ENCODE assay signal across 8 cellular contexts in the genomic region with DNA sequence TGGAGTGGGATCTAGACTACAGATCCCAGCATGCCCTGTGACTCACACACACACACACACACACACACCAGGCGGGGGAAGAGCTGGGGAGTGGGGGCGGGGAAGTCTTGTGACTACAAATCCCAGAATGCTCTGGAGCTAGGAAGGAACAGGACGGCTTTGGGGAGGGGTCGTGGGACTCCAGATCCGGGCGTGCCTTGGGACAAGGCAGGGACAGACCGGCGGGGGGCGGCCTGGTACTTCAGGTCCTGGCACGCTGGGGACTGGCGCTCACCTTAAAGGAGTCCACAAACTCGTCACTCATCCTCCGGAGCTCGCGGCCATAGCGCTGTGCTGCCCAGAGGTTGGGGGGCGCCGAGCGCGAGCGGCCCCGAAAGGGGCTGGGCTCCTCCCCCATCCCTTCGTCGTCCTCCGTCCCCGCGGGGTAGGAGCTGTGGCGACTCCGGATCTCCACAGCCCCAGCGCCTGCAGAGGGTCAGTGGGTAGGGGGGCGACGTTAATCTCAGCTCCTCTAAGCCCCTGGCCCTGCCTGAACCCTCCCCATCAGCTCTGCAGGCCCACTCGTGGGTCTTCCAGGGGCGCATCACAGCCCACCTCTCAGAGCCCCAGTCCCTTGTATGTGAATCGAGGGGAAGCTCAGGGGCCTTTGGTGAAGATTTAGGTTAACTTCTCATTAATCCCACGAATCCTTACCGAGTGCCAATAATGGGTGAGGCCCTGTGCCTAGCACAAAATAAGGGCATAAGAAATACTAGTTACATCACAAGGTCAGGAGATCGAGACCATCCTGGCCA. TPM values are rescaled to one million over a fixed set of nuclear protein-coding genes. Genes with fewer than 3 reads are reported as not detected.
DNase-seq lines count a peak whose midpoint lies in the region; ATAC-seq and TF ChIP-seq lines count a peak whose summit lies in the region.

No MANE protein-coding gene starts in this region.

- peaks cover 23% of the 10 kb centered on the region for H3K36me3 Mint-ChIP-seq in activated CD4-positive, alpha-beta memory T cell treated with anti-CD3 and anti-CD28 coated beads, Interleukin-2, amount 10 ng/mL, durations not matched to agents 7 days and 5 days (ENCODE audit: low read depth)

- no peaks in the 10 kb centered on the region for H3K27me3 ChIP-seq in duodenal mucosa (ENCODE audit: control insufficient read depth in 1 of 2, insufficient read depth in 2 of 2, low read length in 2 of 2)

- H3K4me3 Mint-ChIP-seq in activated CD4-positive, alpha-beta memory T cell treated with anti-CD3 and anti-CD28 coated beads, Interleukin-2, amount 10 ng/mL, durations not matched to agents 7 days and 5 days, result peak overlapping the region; percentile 85

- 4% methylated on average over 30 to 32 of the region's 38 CpGs for WGBS in lower leg skin, 2 donors

- peaks cover 38 to 41% of the 10 kb centered on the region in 2 donors for H3K4me1 ChIP-seq in duodenal mucosa (ENCODE audit: control insufficient read depth in 1 of 2, insufficient read depth in 2 of 2, low read length in 2 of 2)

- intact Hi-C loops in lower leg skin (cut with DNase I; ENCODE audit: low total_unique reads), result no loop called here

- no peaks in the 10 kb centered on the region for H3K9me3 Mint-ChIP-seq in activated CD4-positive, alpha-beta memory T cell treated with anti-CD3 and anti-CD28 coated beads, Interleukin-2, amount 10 ng/mL, durations not matched to agents 7 days and 5 days

- H3K27ac ChIP-seq in duodenal mucosa (ENCODE audit: low read depth, low read length), result peak overlapping the region; percentile 95

- POLR2A ChIA-PET in activated CD4-positive, alpha-beta memory T cell treated with anti-CD3 and anti-CD28 coated beads, Interleukin-2, amount 10 ng/mL, durations not matched to agents 7 days and 5 days (lab: Charles Lee), result interaction anchor here (0.9 to 6.5 kb wide), 14 partner anchors 12 to 297 kb away, joined by 3 to 161 read pairs (median 16); a partner anchor contains a TSS

- H3K27me3 Mint-ChIP-seq in activated CD4-positive, alpha-beta memory T cell treated with anti-CD3 and anti-CD28 coated beads, Interleukin-2, amount 10 ng/mL, durations not matched to agents 7 days and 5 days, result no peaks in the 10 kb centered on the region

- H3K27ac Mint-ChIP-seq in activated CD4-positive, alpha-beta memory T cell treated with anti-CD3 and anti-CD28 coated beads, Interleukin-2, amount 10 ng/mL, durations not matched to agents 7 days and 5 days, result peak overlapping the region; percentile 89

- H3K36me3 ChIP-seq in duodenal mucosa (ENCODE audit: control insufficient read depth in 1 of 2, insufficient read depth in 2 of 2, low read length in 2 of 2), result peaks cover 12 to 13% of the 10 kb centered on the region in 2 donors

- TF ChIP-seq CTCF in lower leg skin (IDR thresholded peaks at IDR 0.05), result no peak

- ATAC-seq in HG02885 (IDR thresholded peaks at IDR 0.05; ENCODE audit: poor library complexity, unreplicated experiment), result peak; percentile 21
- no peak for ATAC-seq in HG03432 (IDR thresholded peaks at IDR 0.05; ENCODE audit: unreplicated experiment)

- TF ChIP-seq POLR2A in lower leg skin (IDR thresholded peaks at IDR 0.05), result no peak

- DNase-seq in CD1c-positive myeloid dendritic cell (ENCODE audit: extremely low spot score) (peak; percentile 87), NCI-H82 treated with DMSO at 0.1 percent for 48 hours (lab: John Stamatoyannopoulos, UW; ENCODE audit: unreplicated experiment) (peak; percentile 93), lower leg skin (ENCODE audit: low spot score in 2 of 2) (peak; percentile 96 to 98)
- peak; percentile 88 for DNase-seq in activated CD4-positive, alpha-beta memory T cell treated with anti-CD3 and anti-CD28 coated beads, Interleukin-2, amount 10 ng/mL, durations not matched to agents 7 days and 5 days
- DNase-seq in stimulated activated CD4-positive, alpha-beta T cell treated with anti-CD3 and anti-CD28 coated beads, Interleukin-4, amount 100 ng/mL, for 1 hour, result peak; percentile 78

- CTCF ChIA-PET in activated CD4-positive, alpha-beta memory T cell treated with anti-CD3 and anti-CD28 coated beads, Interleukin-2, amount 10 ng/mL, durations not matched to agents 7 days and 5 days (lab: Charles Lee), result interaction anchor here (0.7 to 7.0 kb wide), 10 partner anchors 13 to 61 kb away, joined by 3 to 80 read pairs (median 8); a partner anchor contains a TSS

- peaks cover 30% of the 10 kb centered on the region for H3K4me1 Mint-ChIP-seq in activated CD4-positive, alpha-beta memory T cell treated with anti-CD3 and anti-CD28 coated beads, Interleukin-2, amount 10 ng/mL, durations not matched to agents 7 days and 5 days

- H3K9ac ChIP-seq in duodenal mucosa (ENCODE audit: low read depth in 1 of 2, low read length in 2 of 2), result peak overlapping the region; percentile 84 to 90

- H3K9me3 ChIP-seq in duodenal mucosa (ENCODE audit: control insufficient read depth in 1 of 2, low read length in 2 of 2), result no peaks in the 10 kb centered on the region

- H3K4me3 ChIP-seq in duodenal mucosa (ENCODE audit: low read depth in 1 of 2, low read length in 2 of 2) (peak overlapping the region; percentile 72 to 81), lower leg skin (ENCODE audit: low read depth, poor library complexity, severe bottlenecking) (peak overlapping the region; percentile 43)

RNA-seq across cellular contexts. Expression of a gene that starts 12.9 kb away (rescaled TPM):
- total RNA-seq in activated CD4-positive, alpha-beta memory T cell treated with anti-CD3 and anti-CD28 coated beads, Interleukin-2, amount 10 ng/mL, durations not matched to agents 7 days and 5 days, result 10 to 100 TPM; 36.5 to 39.2 TPM
- total RNA-seq in lower leg skin, result 10 to 100 TPM; 65.9 to 99.7 (median 89.4) TPM

RNA-seq across cellular contexts. Expression of a gene that starts 14.1 kb away (rescaled TPM):
- 10 to 100 TPM; 31.4 to 37.9 TPM for total RNA-seq in activated CD4-positive, alpha-beta memory T cell treated with anti-CD3 and anti-CD28 coated beads, Interleukin-2, amount 10 ng/mL, durations not matched to agents 7 days and 5 days
- total RNA-seq in lower leg skin, result 10 to 100 TPM; 12.2 to 31.6 (median 30.4) TPM

RNA-seq across cellular contexts. Expression of a gene that starts 19.6 kb away (rescaled TPM):
- under 1 TPM in 1 of 2 experiments, not detected in 1; 0.15 TPM for total RNA-seq in activated CD4-positive, alpha-beta memory T cell treated with anti-CD3 and anti-CD28 coated beads, Interleukin-2, amount 10 ng/mL, durations not matched to agents 7 days and 5 days
- not detected for total RNA-seq in lower leg skin

RNA-seq across cellular contexts. Expression of a gene that starts 20.2 kb away (rescaled TPM):
- total RNA-seq in activated CD4-positive, alpha-beta memory T cell treated with anti-CD3 and anti-CD28 coated beads, Interleukin-2, amount 10 ng/mL, durations not matched to agents 7 days and 5 days, result 10 to 100 TPM; 12.5 to 14.0 TPM
- 10 to 100 TPM; 30.5 to 38.4 (median 37.4) TPM for total RNA-seq in lower leg skin

RNA-seq across cellular contexts. Expression of a gene that starts 24.8 kb away (rescaled TPM):
- total RNA-seq in activated CD4-positive, alpha-beta memory T cell treated with anti-CD3 and anti-CD28 coated beads, Interleukin-2, amount 10 ng/mL, durations not matched to agents 7 days and 5 days, result 100 to 1,000 TPM in 1 of 2 experiments, 10 to 100 TPM in 1; 96.9 to 105 TPM
- total RNA-seq in lower leg skin, result 100 to 1,000 TPM; 178 to 230 (median 203) TPM
